ENCODE assay signal across 1 cellular context in genomic region chr11:128288368-128288767, GRCh38.
TF ChIP-seq lines count a peak whose summit lies in the region.

No MANE protein-coding gene starts in this region.

TF ChIP-seq in HEK293, 187 proteins besides CTCF, POLR2A, EP300 and RAD21 (continued from another document):
- peak; percentile 86 for TF ChIP-seq REST (tag by site-specific recombination; IDR thresholded peaks at IDR 0.05)
